In the genomic region with DNA sequence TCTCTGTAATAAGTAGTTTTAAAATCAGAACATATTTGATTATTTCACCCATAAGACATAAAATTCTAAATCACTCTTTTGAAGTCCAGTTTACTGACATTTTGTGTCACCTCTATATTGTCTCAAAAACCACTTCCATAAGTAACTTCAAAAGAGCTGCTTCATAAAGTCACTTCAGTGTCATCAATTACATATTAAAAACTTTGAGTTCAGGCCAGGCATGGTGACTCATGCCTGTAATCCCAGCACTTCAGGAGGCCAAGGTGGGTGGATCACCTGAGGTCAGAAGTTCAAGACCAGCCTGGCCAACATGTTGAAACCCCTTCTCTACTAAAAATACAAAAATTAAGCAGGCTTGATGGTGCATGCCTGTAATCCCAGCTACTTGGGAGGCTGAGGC, we compare ENCODE assay signal across 13 cellular contexts. TPM values are rescaled to one million over a fixed set of nuclear protein-coding genes. Genes with fewer than 3 reads are reported as not detected.
"Had no signal": no experiment of that assay in that cellular context is flagged by ENCODE, and none has a peak within 500 bp of the region (broad histone marks: within the 10 kb centered on the region; RNA-seq: fewer than 3 reads in every experiment).

No MANE protein-coding gene starts in this region.

RNA-seq across cellular contexts. Expression of gene TACR3, which starts 53.0 kb away (rescaled TPM):
- total RNA-seq: activated B cell treated with CpG ODN at 0.5 μM for 24 hours; activated CD4-positive, alpha-beta memory T cell treated with anti-CD3 and anti-CD28 coated beads for 36 hours; activated CD4-positive, alpha-beta memory T cell treated with anti-CD3 and anti-CD28 coated beads, Interleukin-2, amount 10 ng/mL, durations not matched to agents 7 days and 5 days; activated CD4-positive, alpha-beta T cell treated with anti-CD3 and anti-CD28 coated beads for 36 hours; activated CD4-positive, alpha-beta T cell treated with anti-CD3 and anti-CD28 coated beads, Interleukin-2, amount 10 ng/mL, durations not matched to agents 24 days and 14 days; activated CD4-positive, alpha-beta T cell treated with anti-CD3 and anti-CD28 coated beads, Interleukin-2, amount 10 ng/mL, durations not matched to agents 7 days and 5 days; activated CD8-positive, alpha-beta memory T cell treated with anti-CD3 and anti-CD28 coated beads for 36 hours; activated CD8-positive, alpha-beta memory T cell treated with anti-CD3 and anti-CD28 coated beads, Interleukin-2, amount 10 ng/mL, durations not matched to agents 7 days and 5 days; activated CD8-positive, alpha-beta T cell treated with anti-CD3 and anti-CD28 coated beads for 36 hours; activated CD8-positive, alpha-beta T cell treated with anti-CD3 and anti-CD28 coated beads, Interleukin-2, amount 10 ng/mL, durations not matched to agents 7 days and 5 days; T-helper 1 cell treated with Interleukin-12 subunit alpha and Interleukin-12 subunit beta and Interleukin-4 antibody, amounts not matched to agents 30 ng/mL and 1 ng/mL, for 36 hours; T-helper 17 cell; T-helper 2 cell treated with Interferon-gamma antibody and Interleukin-4, amounts not matched to agents 100 ng/mL and 5 ng/mL, for 36 hours had no signal
